In the genomic region with DNA sequence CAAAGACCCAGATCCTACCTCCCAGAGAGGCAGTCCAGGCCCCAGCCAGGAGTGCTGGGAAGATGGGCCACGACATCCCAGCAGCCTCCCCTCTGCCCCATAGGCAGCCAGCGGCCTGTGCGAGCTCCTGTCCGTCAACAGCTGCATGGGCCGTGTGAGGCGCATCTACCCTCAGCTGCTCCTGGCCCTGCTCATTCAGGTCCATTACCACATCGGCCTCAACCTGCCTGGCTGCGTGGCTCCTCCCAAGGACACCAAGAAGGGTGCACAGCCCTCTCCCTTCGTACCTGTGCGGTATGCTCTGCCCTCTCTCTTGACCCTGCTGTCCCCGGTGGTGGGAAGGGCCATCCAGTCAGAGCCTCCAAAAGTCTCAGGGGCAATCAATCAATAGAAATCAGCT, we compare ENCODE assay signal across 2 cellular contexts.
TF ChIP-seq lines count a peak whose summit lies in the region.

No MANE protein-coding gene starts in this region.

TF ChIP-seq in IMR-90, 13 proteins besides CTCF, POLR2A, EP300 and RAD21:
- TF ChIP-seq NFE2L2 (IDR thresholded peaks at IDR 0.05; ENCODE audit: low read depth, low read length) (no peak), MAZ (IDR thresholded peaks at IDR 0.05; ENCODE audit: borderline replicate concordance, low read depth, low read length) (no peak), MAFK (IDR thresholded peaks at IDR 0.05; ENCODE audit: low read depth, low read length) (no peak), FOS (IDR thresholded peaks at IDR 0.05; ENCODE audit: low read depth, low read length) (no peak), RCOR1 (IDR thresholded peaks at IDR 0.05; ENCODE audit: insufficient replicate concordance, low read length) (no peak), SMC3 (IDR thresholded peaks at IDR 0.05; ENCODE audit: low read depth, low read length) (no peak), CEBPB (IDR thresholded peaks at IDR 0.05; ENCODE audit: low read depth, low read length) (no peak), MXI1 (IDR thresholded peaks at IDR 0.05; ENCODE audit: borderline replicate concordance, low read depth, low read length) (no peak), RFX5 (IDR thresholded peaks at IDR 0.05; ENCODE audit: low read depth, low read length) (no peak), BHLHE40 (IDR thresholded peaks at IDR 0.05; ENCODE audit: low read depth, low read length) (no peak), CHD1 (IDR thresholded peaks at IDR 0.05; ENCODE audit: low read depth, low read length) (no peak)
- TF ChIP-seq, protein P1, sequence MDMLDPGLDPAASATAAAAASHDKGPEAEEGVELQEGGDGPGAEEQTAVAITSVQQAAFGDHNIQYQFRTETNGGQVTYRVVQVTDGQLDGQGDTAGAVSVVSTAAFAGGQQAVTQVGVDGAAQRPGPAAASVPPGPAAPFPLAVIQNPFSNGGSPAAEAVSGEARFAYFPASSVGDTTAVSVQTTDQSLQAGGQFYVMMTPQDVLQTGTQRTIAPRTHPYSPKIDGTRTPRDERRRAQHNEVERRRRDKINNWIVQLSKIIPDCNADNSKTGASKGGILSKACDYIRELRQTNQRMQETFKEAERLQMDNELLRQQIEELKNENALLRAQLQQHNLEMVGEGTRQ (IDR thresholded peaks at IDR 0.05; ENCODE audit: low read depth, low read length), result no peak
- TF ChIP-seq, protein P2, sequence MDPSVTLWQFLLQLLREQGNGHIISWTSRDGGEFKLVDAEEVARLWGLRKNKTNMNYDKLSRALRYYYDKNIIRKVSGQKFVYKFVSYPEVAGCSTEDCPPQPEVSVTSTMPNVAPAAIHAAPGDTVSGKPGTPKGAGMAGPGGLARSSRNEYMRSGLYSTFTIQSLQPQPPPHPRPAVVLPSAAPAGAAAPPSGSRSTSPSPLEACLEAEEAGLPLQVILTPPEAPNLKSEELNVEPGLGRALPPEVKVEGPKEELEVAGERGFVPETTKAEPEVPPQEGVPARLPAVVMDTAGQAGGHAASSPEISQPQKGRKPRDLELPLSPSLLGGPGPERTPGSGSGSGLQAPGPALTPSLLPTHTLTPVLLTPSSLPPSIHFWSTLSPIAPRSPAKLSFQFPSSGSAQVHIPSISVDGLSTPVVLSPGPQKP (IDR thresholded peaks at IDR 0.05; ENCODE audit: borderline replicate concordance, low read depth, low read length), result no peak

TF ChIP-seq in H1, 55 proteins besides CTCF, POLR2A, EP300 and RAD21:
- TF ChIP-seq HDAC2 (IDR thresholded peaks at IDR 0.05; ENCODE audit: borderline replicate concordance in 1 of 2, low read depth in 2 of 2, low read length in 2 of 2) (no peak), TCF12 (IDR thresholded peaks at IDR 0.05; ENCODE audit: low read depth, low read length) (no peak), CREB1 (IDR thresholded peaks at IDR 0.05) (no peak), ZNF274 (IDR thresholded peaks at IDR 0.05; ENCODE audit: borderline replicate concordance, extremely low read depth, low read length) (no peak), BCL11A (IDR thresholded peaks at IDR 0.05; ENCODE audit: low read depth in 2 of 2, low read length in 2 of 2) (no peak), SAP30 (IDR thresholded peaks at IDR 0.05; ENCODE audit: insufficient read depth, insufficient replicate concordance, low read length) (no peak), KDM4A (IDR thresholded peaks at IDR 0.05; ENCODE audit: low read depth, low read length, severe bottlenecking) (no peak), RNF2 (IDR thresholded peaks at IDR 0.05; ENCODE audit: borderline replicate concordance, low read depth, low read length, missing control alignments, poor library complexity, severe bottlenecking) (no peak), YY1 (IDR thresholded peaks at IDR 0.05; ENCODE audit: low read depth, low read length) (no peak), SUZ12 (IDR thresholded peaks at IDR 0.05; ENCODE audit: low read length) (no peak), CBX8 (IDR thresholded peaks at IDR 0.05; ENCODE audit: borderline replicate concordance, low read depth, low read length) (no peak), CEBPB (IDR thresholded peaks at IDR 0.05; ENCODE audit: low read depth, low read length) (no peak), GTF2F1 (IDR thresholded peaks at IDR 0.05; ENCODE audit: borderline replicate concordance, low read depth, low read length) (no peak), CHD1 (IDR thresholded peaks at IDR 0.05; ENCODE audit: low read depth, low read length) (no peak), FOSL1 (IDR thresholded peaks at IDR 0.05; ENCODE audit: insufficient read depth, low read depth, low read length) (no peak)
- TF ChIP-seq, protein P3, sequence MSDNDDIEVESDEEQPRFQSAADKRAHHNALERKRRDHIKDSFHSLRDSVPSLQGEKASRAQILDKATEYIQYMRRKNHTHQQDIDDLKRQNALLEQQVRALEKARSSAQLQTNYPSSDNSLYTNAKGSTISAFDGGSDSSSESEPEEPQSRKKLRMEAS (IDR thresholded peaks at IDR 0.05), result no peak
- TF ChIP-seq, protein P1 (IDR thresholded peaks at IDR 0.05; ENCODE audit: low read length), result no peak
- TF ChIP-seq, protein P4, sequence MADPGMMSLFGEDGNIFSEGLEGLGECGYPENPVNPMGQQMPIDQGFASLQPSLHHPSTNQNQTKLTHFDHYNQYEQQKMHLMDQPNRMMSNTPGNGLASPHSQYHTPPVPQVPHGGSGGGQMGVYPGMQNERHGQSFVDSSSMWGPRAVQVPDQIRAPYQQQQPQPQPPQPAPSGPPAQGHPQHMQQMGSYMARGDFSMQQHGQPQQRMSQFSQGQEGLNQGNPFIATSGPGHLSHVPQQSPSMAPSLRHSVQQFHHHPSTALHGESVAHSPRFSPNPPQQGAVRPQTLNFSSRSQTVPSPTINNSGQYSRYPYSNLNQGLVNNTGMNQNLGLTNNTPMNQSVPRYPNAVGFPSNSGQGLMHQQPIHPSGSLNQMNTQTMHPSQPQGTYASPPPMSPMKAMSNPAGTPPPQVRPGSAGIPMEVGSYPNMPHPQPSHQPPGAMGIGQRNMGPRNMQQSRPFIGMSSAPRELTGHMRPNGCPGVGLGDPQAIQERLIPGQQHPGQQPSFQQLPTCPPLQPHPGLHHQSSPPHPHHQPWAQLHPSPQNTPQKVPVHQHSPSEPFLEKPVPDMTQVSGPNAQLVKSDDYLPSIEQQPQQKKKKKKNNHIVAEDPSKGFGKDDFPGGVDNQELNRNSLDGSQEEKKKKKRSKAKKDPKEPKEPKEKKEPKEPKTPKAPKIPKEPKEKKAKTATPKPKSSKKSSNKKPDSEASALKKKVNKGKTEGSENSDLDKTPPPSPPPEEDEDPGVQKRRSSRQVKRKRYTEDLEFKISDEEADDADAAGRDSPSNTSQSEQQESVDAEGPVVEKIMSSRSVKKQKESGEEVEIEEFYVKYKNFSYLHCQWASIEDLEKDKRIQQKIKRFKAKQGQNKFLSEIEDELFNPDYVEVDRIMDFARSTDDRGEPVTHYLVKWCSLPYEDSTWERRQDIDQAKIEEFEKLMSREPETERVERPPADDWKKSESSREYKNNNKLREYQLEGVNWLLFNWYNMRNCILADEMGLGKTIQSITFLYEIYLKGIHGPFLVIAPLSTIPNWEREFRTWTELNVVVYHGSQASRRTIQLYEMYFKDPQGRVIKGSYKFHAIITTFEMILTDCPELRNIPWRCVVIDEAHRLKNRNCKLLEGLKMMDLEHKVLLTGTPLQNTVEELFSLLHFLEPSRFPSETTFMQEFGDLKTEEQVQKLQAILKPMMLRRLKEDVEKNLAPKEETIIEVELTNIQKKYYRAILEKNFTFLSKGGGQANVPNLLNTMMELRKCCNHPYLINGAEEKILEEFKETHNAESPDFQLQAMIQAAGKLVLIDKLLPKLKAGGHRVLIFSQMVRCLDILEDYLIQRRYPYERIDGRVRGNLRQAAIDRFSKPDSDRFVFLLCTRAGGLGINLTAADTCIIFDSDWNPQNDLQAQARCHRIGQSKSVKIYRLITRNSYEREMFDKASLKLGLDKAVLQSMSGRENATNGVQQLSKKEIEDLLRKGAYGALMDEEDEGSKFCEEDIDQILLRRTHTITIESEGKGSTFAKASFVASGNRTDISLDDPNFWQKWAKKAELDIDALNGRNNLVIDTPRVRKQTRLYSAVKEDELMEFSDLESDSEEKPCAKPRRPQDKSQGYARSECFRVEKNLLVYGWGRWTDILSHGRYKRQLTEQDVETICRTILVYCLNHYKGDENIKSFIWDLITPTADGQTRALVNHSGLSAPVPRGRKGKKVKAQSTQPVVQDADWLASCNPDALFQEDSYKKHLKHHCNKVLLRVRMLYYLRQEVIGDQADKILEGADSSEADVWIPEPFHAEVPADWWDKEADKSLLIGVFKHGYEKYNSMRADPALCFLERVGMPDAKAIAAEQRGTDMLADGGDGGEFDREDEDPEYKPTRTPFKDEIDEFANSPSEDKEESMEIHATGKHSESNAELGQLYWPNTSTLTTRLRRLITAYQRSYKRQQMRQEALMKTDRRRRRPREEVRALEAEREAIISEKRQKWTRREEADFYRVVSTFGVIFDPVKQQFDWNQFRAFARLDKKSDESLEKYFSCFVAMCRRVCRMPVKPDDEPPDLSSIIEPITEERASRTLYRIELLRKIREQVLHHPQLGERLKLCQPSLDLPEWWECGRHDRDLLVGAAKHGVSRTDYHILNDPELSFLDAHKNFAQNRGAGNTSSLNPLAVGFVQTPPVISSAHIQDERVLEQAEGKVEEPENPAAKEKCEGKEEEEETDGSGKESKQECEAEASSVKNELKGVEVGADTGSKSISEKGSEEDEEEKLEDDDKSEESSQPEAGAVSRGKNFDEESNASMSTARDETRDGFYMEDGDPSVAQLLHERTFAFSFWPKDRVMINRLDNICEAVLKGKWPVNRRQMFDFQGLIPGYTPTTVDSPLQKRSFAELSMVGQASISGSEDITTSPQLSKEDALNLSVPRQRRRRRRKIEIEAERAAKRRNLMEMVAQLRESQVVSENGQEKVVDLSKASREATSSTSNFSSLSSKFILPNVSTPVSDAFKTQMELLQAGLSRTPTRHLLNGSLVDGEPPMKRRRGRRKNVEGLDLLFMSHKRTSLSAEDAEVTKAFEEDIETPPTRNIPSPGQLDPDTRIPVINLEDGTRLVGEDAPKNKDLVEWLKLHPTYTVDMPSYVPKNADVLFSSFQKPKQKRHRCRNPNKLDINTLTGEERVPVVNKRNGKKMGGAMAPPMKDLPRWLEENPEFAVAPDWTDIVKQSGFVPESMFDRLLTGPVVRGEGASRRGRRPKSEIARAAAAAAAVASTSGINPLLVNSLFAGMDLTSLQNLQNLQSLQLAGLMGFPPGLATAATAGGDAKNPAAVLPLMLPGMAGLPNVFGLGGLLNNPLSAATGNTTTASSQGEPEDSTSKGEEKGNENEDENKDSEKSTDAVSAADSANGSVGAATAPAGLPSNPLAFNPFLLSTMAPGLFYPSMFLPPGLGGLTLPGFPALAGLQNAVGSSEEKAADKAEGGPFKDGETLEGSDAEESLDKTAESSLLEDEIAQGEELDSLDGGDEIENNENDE (IDR thresholded peaks at IDR 0.05; ENCODE audit: insufficient replicate concordance, low read length), result no peak
